In genomic region chr16:57576429-57576870, GRCh38 we compare ENCODE assay signal across 8 cellular contexts. TPM values are rescaled to one million over a fixed set of nuclear protein-coding genes. Genes with fewer than 3 reads are reported as not detected.
DNase-seq lines count a peak whose midpoint lies in the region; ATAC-seq lines count a peak whose summit lies in the region.

No MANE protein-coding gene starts in this region.

- peak; percentile 64 for DNase-seq in NK-92 treated with Interleukin-12 subunit alpha and Interleukin-12 subunit beta, amount 100 ng/mL, for 24 hours (lab: John Stamatoyannopoulos, UW)
- no peak for DNase-seq in NK-92 (lab: John Stamatoyannopoulos, UW; ENCODE audit: unreplicated experiment)
- DNase-seq in NCI-H748 (lab: John Stamatoyannopoulos, UW; ENCODE audit: unreplicated experiment) = peak; percentile 62
- peak; percentile 77 to 84 for DNase-seq in activated CD4-positive, alpha-beta T cell treated with anti-CD3 and anti-CD28 coated beads, Interleukin-2, amount 50 U/mL, for 24 hours (ENCODE audit: low read depth in 1 of 2, low spot score in 1 of 2)
- peak; percentile 44 to 73 for DNase-seq in dermis microvascular lymphatic vessel endothelial cell (ENCODE audit: low read depth in 2 of 2)
- DNase-seq in memory B cell (ENCODE audit: low spot score in 2 of 2) = peak; percentile 75 to 82
- peak; percentile 57 to 59 for DNase-seq in stimulated activated CD8-positive, alpha-beta memory T cell treated with anti-CD3 and anti-CD28 coated beads, Interleukin-15, amount 100 ng/mL, for 4 hours (ENCODE audit: low read depth in 2 of 2)

- peaks cover 4% of the 10 kb centered on the region for H3K36me3 Mint-ChIP-seq in memory B cell

- H3K9me3 Mint-ChIP-seq in memory B cell = peaks cover 4% of the 10 kb centered on the region

- H3K4me1 Mint-ChIP-seq in memory B cell = peaks cover 19% of the 10 kb centered on the region

- H3K27me3 Mint-ChIP-seq in memory B cell = no peaks in the 10 kb centered on the region

- peak overlapping the region; percentile 39 for H3K27ac Mint-ChIP-seq in memory B cell

- H3K4me3 Mint-ChIP-seq in memory B cell = no peak overlapping the region

- peak; percentile 64 for ATAC-seq in HG03196 (IDR thresholded peaks at IDR 0.05; ENCODE audit: unreplicated experiment)
- peak; percentile 92 for ATAC-seq in memory B cell (ENCODE audit: low read depth)

RNA-seq across cellular contexts. Expression of gene ADGRG5, which starts 34.0 kb away (rescaled TPM):
- not detected in 2 replicates for total RNA-seq in dermis microvascular lymphatic vessel endothelial cell

RNA-seq across cellular contexts. Expression of gene CCDC102A, which starts 40.1 kb away (rescaled TPM):
- total RNA-seq in dermis microvascular lymphatic vessel endothelial cell = 8.9 and 11.6 TPM in 2 replicates

RNA-seq across cellular contexts. Expression of gene ADGRG1, which starts 52.0 kb away (rescaled TPM):
- 11.5 and 15.3 TPM in 2 replicates for total RNA-seq in dermis microvascular lymphatic vessel endothelial cell
